ENCODE assay signal across 1 cellular context in genomic region chr4:1337951-1338751, GRCh38.
TF ChIP-seq lines count a peak whose summit lies in the region.

No MANE protein-coding gene starts in this region.

TF ChIP-seq in K562, 482 proteins besides CTCF, POLR2A, EP300 and RAD21:
- TF ChIP-seq POLR2G (IDR thresholded peaks at IDR 0.05; ENCODE audit: low read depth, low read length): peak; percentile 48; the same call in 1 of the 2 replicates
- TF ChIP-seq RBM14 (IDR thresholded peaks at IDR 0.05; ENCODE audit: borderline replicate concordance, insufficient read depth, low read depth, low read length): no peak
